Comparison of ENCODE assay signal across 18 cellular contexts in the genomic region with DNA sequence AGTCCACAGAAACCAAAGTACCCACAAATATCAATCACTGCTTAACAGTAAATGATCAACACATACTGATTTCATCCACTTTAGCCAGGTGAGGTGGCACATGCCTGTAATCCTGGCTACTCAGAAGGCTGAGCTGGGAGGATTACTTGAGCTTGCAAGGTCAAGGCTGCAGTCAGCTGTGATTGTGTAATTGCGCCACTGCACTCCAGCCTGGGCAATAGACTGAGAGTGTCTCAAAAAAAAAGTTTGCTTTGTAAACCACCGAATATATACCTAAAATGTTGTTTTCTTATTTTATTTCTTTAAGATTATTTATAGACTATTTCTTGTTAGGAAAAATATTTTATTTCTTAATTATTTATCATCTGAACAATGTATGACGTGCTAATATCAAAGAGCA. TPM values are rescaled to one million over a fixed set of nuclear protein-coding genes. Genes with fewer than 3 reads are reported as not detected.
"Had no signal": no experiment of that assay in that cellular context is flagged by ENCODE, and none has a peak within 500 bp of the region (broad histone marks: within the 10 kb centered on the region; RNA-seq: fewer than 3 reads in every experiment).

No MANE protein-coding gene starts in this region.

- H3K36me3 Mint-ChIP-seq: activated naive CD4-positive, alpha-beta T cell treated with anti-CD3 and anti-CD28 coated beads, Interleukin-2, amount 10 ng/mL, durations not matched to agents 7 days and 5 days; memory B cell; natural killer cell had no signal

- H3K27me3 Mint-ChIP-seq: activated naive CD4-positive, alpha-beta T cell treated with anti-CD3 and anti-CD28 coated beads, Interleukin-2, amount 10 ng/mL, durations not matched to agents 7 days and 5 days; memory B cell had no signal

- H3K36me3 ChIP-seq: heart right ventricle, neutrophil had no signal

- H3K4me3 ChIP-seq: coronary artery, heart right ventricle, SK-N-MC, skin epidermis had no signal

- FAIRE-seq: endothelial cell of umbilical vein, frontal cortex had no signal

- H3K27ac Mint-ChIP-seq: activated naive CD4-positive, alpha-beta T cell treated with anti-CD3 and anti-CD28 coated beads, Interleukin-2, amount 10 ng/mL, durations not matched to agents 7 days and 5 days; activated T-helper 2 cell treated with anti-CD3 and anti-CD28 coated beads, Interferon-gamma antibody, Interleukin-2, Interleukin-4, amounts not matched to agents 10 μg/mL and 5 μg/mL and 100 μg/mL, durations not matched to agents 14 hours and 24 hours and 36 hours; memory B cell; natural killer cell had no signal

- H3K4me1 Mint-ChIP-seq: activated naive CD4-positive, alpha-beta T cell treated with anti-CD3 and anti-CD28 coated beads, Interleukin-2, amount 10 ng/mL, durations not matched to agents 7 days and 5 days; memory B cell; natural killer cell had no signal

- H3K9me3 ChIP-seq: heart right ventricle, neutrophil had no signal

- DNase-seq: activated CD4-positive, alpha-beta T cell treated with anti-CD3 and anti-CD28 coated beads for 1 hour; activated CD4-positive, alpha-beta T cell treated with anti-CD3 and anti-CD28 coated beads, Interleukin-2, amount 50 U/mL, for 4 hours; activated naive CD4-positive, alpha-beta T cell treated with anti-CD3 and anti-CD28 coated beads, Interleukin-2, amount 10 ng/mL, durations not matched to agents 7 days and 5 days; activated T-cell treated with anti-CD3 and anti-CD28 coated beads, Interleukin-2, amount 50 U/mL, for 1 hour; heart right ventricle; natural killer cell; stimulated activated CD4-positive, alpha-beta T cell treated with anti-CD3 and anti-CD28 coated beads, Interleukin-4, amount 100 ng/mL, for 24 hours; stimulated activated naive CD4-positive, alpha-beta T cell treated with Interleukin-2 at 50 U/mL for 16 hours; T-helper 1 cell; T1000 had no signal

- H3K9me3 Mint-ChIP-seq: activated naive CD4-positive, alpha-beta T cell treated with anti-CD3 and anti-CD28 coated beads, Interleukin-2, amount 10 ng/mL, durations not matched to agents 7 days and 5 days; activated T-helper 2 cell treated with anti-CD3 and anti-CD28 coated beads, Interferon-gamma antibody, Interleukin-2, Interleukin-4, amounts not matched to agents 10 μg/mL and 5 μg/mL and 100 μg/mL, durations not matched to agents 14 hours and 24 hours and 36 hours; memory B cell; natural killer cell had no signal

- H3K27ac ChIP-seq: coronary artery, heart right ventricle, neutrophil, SK-N-MC, skin epidermis had no signal

- ATAC-seq: natural killer cell had no signal

- H3K4me3 Mint-ChIP-seq: activated naive CD4-positive, alpha-beta T cell treated with anti-CD3 and anti-CD28 coated beads, Interleukin-2, amount 10 ng/mL, durations not matched to agents 7 days and 5 days; memory B cell; natural killer cell had no signal

RNA-seq across cellular contexts. Expression of gene ATP13A4, which starts 8.7 kb away (rescaled TPM):
- total RNA-seq: endothelial cell of umbilical vein had no signal
- polyA plus RNA-seq: endothelial cell of umbilical vein had no signal
